In genomic region chr17:4297351-4297750, GRCh38 we compare ENCODE assay signal across 1 cellular context.
TF ChIP-seq lines count a peak whose summit lies in the region.

No MANE protein-coding gene starts in this region.

TF ChIP-seq in WTC11, 78 proteins besides CTCF, POLR2A, EP300 and RAD21 (continued from another document):
- no peak for TF ChIP-seq ZNF512 (CRISPR knock-in tag; IDR thresholded peaks at IDR 0.05; ENCODE audit: borderline replicate concordance)
- no peak for TF ChIP-seq ZNF219 (CRISPR knock-in tag; IDR thresholded peaks at IDR 0.05; ENCODE audit: borderline replicate concordance)
- no peak for TF ChIP-seq ATF3 (CRISPR knock-in tag; conservative IDR thresholded peaks at IDR 0.05)
- TF ChIP-seq SMAD4 (CRISPR knock-in tag; IDR thresholded peaks at IDR 0.05) = no peak
- TF ChIP-seq ZNF121 (CRISPR knock-in tag; IDR thresholded peaks at IDR 0.05) = no peak
- TF ChIP-seq IRF1 (CRISPR knock-in tag; IDR thresholded peaks at IDR 0.05) = no peak
